ENCODE assay signal across 9 cellular contexts in the genomic region with DNA sequence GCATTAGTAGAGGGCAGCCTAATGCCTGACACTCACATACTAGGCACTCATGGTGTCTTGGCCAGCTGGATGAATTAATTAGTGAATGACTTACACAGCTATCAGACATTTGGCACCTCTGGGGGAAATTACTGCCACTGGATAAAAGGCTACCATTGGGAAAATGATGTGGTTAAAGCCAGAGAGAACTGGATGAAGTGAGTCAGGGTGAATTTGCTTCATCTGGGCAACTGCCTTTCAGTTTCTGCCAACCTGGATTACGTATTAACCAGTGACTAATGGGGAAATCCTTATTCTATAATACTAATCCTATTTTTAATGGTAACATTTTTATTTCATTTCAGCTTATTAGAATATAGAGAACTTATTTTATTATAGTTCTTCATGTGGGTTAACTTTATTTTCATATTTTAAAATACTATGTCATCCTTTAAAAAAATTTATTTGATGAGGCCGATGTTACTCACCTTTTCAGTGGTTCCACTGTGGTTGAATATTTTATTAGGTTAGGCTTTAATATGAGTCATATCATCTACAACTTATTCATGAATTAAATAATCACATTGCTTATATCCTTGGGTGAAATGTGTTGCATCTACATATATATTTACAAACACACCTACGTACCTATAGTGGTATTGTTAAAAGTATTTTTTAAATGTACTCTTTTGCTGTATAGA.
A peak's percentile ranks its signal among the peaks of the same experiment; 100 is the strongest.
DNase-seq lines count a peak whose midpoint lies in the region; ATAC-seq, FAIRE-seq and TF ChIP-seq lines count a peak whose summit lies in the region.
"Had no signal": no experiment of that assay in that cellular context is flagged by ENCODE, and none has a peak within 500 bp of the region (broad histone marks: within the 10 kb centered on the region; RNA-seq: fewer than 3 reads in every experiment).

No MANE protein-coding gene starts in this region.

- H3K36me3 ChIP-seq in astrocyte (ENCODE audit: insufficient read depth, low read length): peaks cover 6% of the 10 kb centered on the region
- peaks cover 56% of the 10 kb centered on the region for H3K36me3 ChIP-seq in osteoblast (ENCODE audit: insufficient read depth, low read length)
- peaks cover 0 to 6% (median 0%) of the 10 kb centered on the region in 6 donors for H3K36me3 ChIP-seq in spleen

- H3K79me2 ChIP-seq in astrocyte (ENCODE audit: insufficient read depth, low read length): no peaks in the 10 kb centered on the region
- no peaks in the 10 kb centered on the region for H3K79me2 ChIP-seq in osteoblast (ENCODE audit: insufficient read depth, low read length)

- H3K27ac ChIP-seq in astrocyte (ENCODE audit: low read depth, low read length) (peak overlapping the region; percentile 83), osteoblast (ENCODE audit: low read depth, low read length) (peak overlapping the region; percentile 91), spleen (no peak overlapping the region)
- H3K27ac ChIP-seq: HL-60 had no signal

- H3K9me3 ChIP-seq in astrocyte (ENCODE audit: insufficient read depth, low read depth, low read length) (no peaks in the 10 kb centered on the region), osteoblast (ENCODE audit: low read depth, low read length) (no peaks in the 10 kb centered on the region), spleen (no peaks in the 10 kb centered on the region)

- no peak for FAIRE-seq in astrocyte (lab: Jason Lieb, UNC)

- H3K4me1 Mint-ChIP-seq in astrocyte (ENCODE audit: low read depth, unreplicated experiment): peaks cover 24% of the 10 kb centered on the region

- H2AFZ ChIP-seq in astrocyte (ENCODE audit: low read depth, low read length) (no peak overlapping the region), osteoblast (ENCODE audit: low read length) (no peak overlapping the region)

- no peak overlapping the region for H3K4me3 Mint-ChIP-seq in astrocyte (ENCODE audit: unreplicated experiment)

- no peak overlapping the region for H3K4me3 ChIP-seq in astrocyte (ENCODE audit: insufficient read depth, low read depth, low read length)
- no peak overlapping the region for H3K4me3 ChIP-seq in osteoblast (ENCODE audit: insufficient read depth, low read length)
- H3K4me3 ChIP-seq in spleen: no peak overlapping the region

- DNase-seq in astrocyte (ENCODE audit: low read depth) (peak; percentile 94), osteoblast (ENCODE audit: insufficient read length, low spot score, missing footprints) (peak; percentile 74), T1000 (lab: John Stamatoyannopoulos, UW) (no peak), spleen (no peak), HUDEP-2 (lab: John Stamatoyannopoulos, UW; ENCODE audit: unreplicated experiment in 76 of 76) (no peak)

- peak overlapping the region; percentile 4 for H3K27ac Mint-ChIP-seq in astrocyte (ENCODE audit: unreplicated experiment)

- H3K4me2 ChIP-seq in astrocyte (ENCODE audit: low read length) (peak overlapping the region; percentile 39), osteoblast (ENCODE audit: insufficient read depth, low read length) (peak overlapping the region; percentile 16)

- H3K4me1 ChIP-seq in astrocyte (ENCODE audit: insufficient read depth, low read length) (peaks cover 51% of the 10 kb centered on the region), osteoblast (ENCODE audit: insufficient read depth, low read length) (peaks cover 62% of the 10 kb centered on the region), spleen (no peaks in the 10 kb centered on the region)

- WGBS in spleen, 5 donors: 78 to 86% (median 81%) methylated on average over 3 of the region's 3 CpGs

- peak; percentile 75 for ATAC-seq in GM18861 (IDR thresholded peaks at IDR 0.05; ENCODE audit: unreplicated experiment)
- ATAC-seq in HG02938 (IDR thresholded peaks at IDR 0.05; ENCODE audit: unreplicated experiment): peak; percentile 51
- no peak for ATAC-seq in GM19455 (IDR thresholded peaks at IDR 0.05; ENCODE audit: unreplicated experiment)

- H4K20me1 ChIP-seq in astrocyte (ENCODE audit: insufficient read depth, low read length): no peaks in the 10 kb centered on the region
- H4K20me1 ChIP-seq in osteoblast (ENCODE audit: insufficient read depth, low read length): no peaks in the 10 kb centered on the region

- intact Hi-C loops in spleen (cut with DNase I; ENCODE audit: low total_unique reads): no loop called here

- H3K27me3 ChIP-seq in astrocyte (ENCODE audit: insufficient read depth, low read length) (no peaks in the 10 kb centered on the region), osteoblast (ENCODE audit: insufficient read depth, low read length) (no peaks in the 10 kb centered on the region), spleen (replicated peaks in 1 of 7) (peaks cover 0 to 6% (median 0%) of the 10 kb centered on the region in 7 donors)

- TF ChIP-seq CTCF in astrocyte (IDR thresholded peaks at IDR 0.05; ENCODE audit: insufficient read depth, low read depth, low read length): no peak
- no peak for TF ChIP-seq CTCF in osteoblast (IDR thresholded peaks at IDR 0.05; ENCODE audit: extremely low read depth, low read depth, low read length)
- TF ChIP-seq CTCF in spleen (IDR thresholded peaks at IDR 0.05 in 8 of 11, conservative IDR thresholded peaks at IDR 0.05 in 3 of 11): no peak

- no peaks in the 10 kb centered on the region for H3K36me3 Mint-ChIP-seq in astrocyte (ENCODE audit: low read depth, unreplicated experiment)

- TF ChIP-seq POLR2A in spleen (IDR thresholded peaks at IDR 0.05): no peak

- H3K27me3 Mint-ChIP-seq in astrocyte (ENCODE audit: low read depth, unreplicated experiment): no peaks in the 10 kb centered on the region

- peak overlapping the region; percentile 34 for H3K9ac ChIP-seq in astrocyte (ENCODE audit: low read length)

- H3K9me3 Mint-ChIP-seq in astrocyte (ENCODE audit: unreplicated experiment): no peaks in the 10 kb centered on the region

Comparison
In these comparisons a context has a peak if more than half of its experiments do, and no peak if none do; other contexts are left out.
1. DNase-seq: peak in astrocyte (single experiment) and osteoblast (single experiment); none in T1000 (single experiment), spleen (single experiment) and HUDEP-2 (0 of 76).
2. H3K27ac ChIP-seq: peak in astrocyte (single experiment) and osteoblast (single experiment); none in spleen (0 of 8).